19 cellular contexts compared by ENCODE assay signal in the genomic region with DNA sequence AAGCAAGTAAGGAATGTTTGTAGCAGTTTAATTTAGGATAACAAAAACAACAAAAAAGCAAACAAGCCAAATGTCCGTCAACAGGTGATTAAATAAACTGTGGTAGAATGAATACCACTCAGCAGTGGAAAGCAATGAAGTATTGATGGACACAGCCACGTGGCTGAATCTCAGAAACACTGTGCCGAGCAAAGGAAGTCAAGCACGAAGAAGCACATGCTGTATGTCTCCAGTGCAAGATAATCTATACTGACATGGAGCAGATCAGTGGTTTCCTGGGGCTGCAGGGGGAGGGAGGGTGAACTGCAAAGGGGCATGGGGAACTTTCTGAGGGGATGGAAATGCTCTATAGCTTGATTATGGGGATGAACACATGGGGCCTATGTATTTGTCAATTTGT.
DNase-seq lines count a peak whose midpoint lies in the region; ATAC-seq and TF ChIP-seq lines count a peak whose summit lies in the region.
"Had no signal": no experiment of that assay in that cellular context is flagged by ENCODE, and none has a peak within 500 bp of the region (broad histone marks: within the 10 kb centered on the region; RNA-seq: fewer than 3 reads in every experiment).

No MANE protein-coding gene starts in this region.

- no peak overlapping the region for H3K27ac Mint-ChIP-seq in Calu3 (ENCODE audit: unreplicated experiment)
- H3K27ac Mint-ChIP-seq: CD8-positive, alpha-beta T cell; HFFc6 had no signal

- DNase-seq in NCI-H1694 treated with DMSO at 0.1 percent for 48 hours (lab: John Stamatoyannopoulos, UW), result peak; percentile 42
- no peak for DNase-seq in NCI-H1694 (lab: John Stamatoyannopoulos, UW)
- peak; percentile 20 for DNase-seq in NCI-H345 (lab: John Stamatoyannopoulos, UW)
- DNase-seq in SJCRH30, result peak; percentile 63 to 79
- no peak for DNase-seq in left lung
- DNase-seq in Calu3, result no peak
- DNase-seq in aorta, result no peak
- DNase-seq: 8988T; CD8-positive, alpha-beta T cell; DMS153; DMS79; GDM1; GOT3; H7; HFFc6; IMR-90 had no signal

- no peak overlapping the region for H3K4me3 Mint-ChIP-seq in Calu3 (ENCODE audit: low read depth, unreplicated experiment)
- H3K4me3 Mint-ChIP-seq: CD8-positive, alpha-beta T cell; HFFc6 had no signal

- no TSS peak for BruUV-seq in Calu3 (replicated peaks; lab: Mats Ljungman, UMichigan)

- peak; percentile 23 for ATAC-seq in left lung
- ATAC-seq in aorta (ENCODE audit: low FRiP score), result no peak
- no peak for ATAC-seq in GM19328 (IDR thresholded peaks at IDR 0.05; ENCODE audit: unreplicated experiment)
- ATAC-seq: CD8-positive, alpha-beta T cell; HCT116 had no signal

- 51 to 59% methylated on average over 4 of the region's 4 CpGs for WGBS in aorta, 2 donors

- H3K27me3 ChIP-seq in SJCRH30, result no peaks in the 10 kb centered on the region
- H3K27me3 ChIP-seq in left lung, result no peaks in the 10 kb centered on the region
- H3K27me3 ChIP-seq in aorta (ENCODE audit: control insufficient read depth in 1 of 2, insufficient read depth in 2 of 2, low read length in 1 of 2), result no peaks in the 10 kb centered on the region
- H3K27me3 ChIP-seq: BLaER1 treated with 17β-estradiol and CSF1 and Interleukin-3, amounts not matched to agents 10 nM and 100 nM had no signal

- peak overlapping the region; percentile 49 for H3K27ac ChIP-seq in SJCRH30
- H3K27ac ChIP-seq in left lung, result no peak overlapping the region
- no peak overlapping the region for H3K27ac ChIP-seq in aorta (ENCODE audit: low read depth in 1 of 2, low read length in 2 of 2)
- H3K27ac ChIP-seq: BLaER1 treated with 17β-estradiol and CSF1 and Interleukin-3, amounts not matched to agents 10 nM and 100 nM had no signal

- H3K9me3 ChIP-seq in SJCRH30 (replicated peaks) (peaks cover 9% of the 10 kb centered on the region), left lung (peaks cover 0 to 2% of the 10 kb centered on the region in 2 donors), aorta (ENCODE audit: control insufficient read depth, low read length) (peaks cover 2% of the 10 kb centered on the region)

- no peaks in the 10 kb centered on the region for H3K36me3 Mint-ChIP-seq in Calu3 (ENCODE audit: insufficient read depth, unreplicated experiment)
- H3K36me3 Mint-ChIP-seq: CD8-positive, alpha-beta T cell had no signal

- peaks cover 15% of the 10 kb centered on the region for H3K9me3 Mint-ChIP-seq in Calu3 (ENCODE audit: low read depth, unreplicated experiment)

- CTCF ChIA-PET in Calu3 (lab: Charles Lee), result no interaction called here

- TF ChIP-seq CTCF in left lung (IDR thresholded peaks at IDR 0.05), result no peak
- TF ChIP-seq CTCF in Calu3 (IDR thresholded peaks at IDR 0.05; ENCODE audit: unreplicated experiment), result no peak

- H3K4me3 ChIP-seq in SJCRH30 (no peak overlapping the region), left lung (no peak overlapping the region), aorta (ENCODE audit: low read length in 2 of 2) (no peak overlapping the region)
- H3K4me3 ChIP-seq: BLaER1 treated with 17β-estradiol and CSF1 and Interleukin-3, amounts not matched to agents 10 nM and 100 nM had no signal

- H3K27me3 Mint-ChIP-seq in Calu3 (ENCODE audit: unreplicated experiment), result no peaks in the 10 kb centered on the region

- intact Hi-C loops in left lung (cut with DNase I), result no loop called here
- intact Hi-C loops in Calu3 (cut with micrococcal nuclease; ENCODE audit: unreplicated experiment), result no loop called here
- intact Hi-C loops in aorta (cut with DNase I), result no loop called here

- no peaks in the 10 kb centered on the region for H3K4me1 Mint-ChIP-seq in Calu3 (ENCODE audit: low read depth, unreplicated experiment)

- H3K36me3 ChIP-seq in SJCRH30 (no peaks in the 10 kb centered on the region), left lung (no peaks in the 10 kb centered on the region), aorta (ENCODE audit: control insufficient read depth in 1 of 2, insufficient read depth in 2 of 2, low read length in 1 of 2) (no peaks in the 10 kb centered on the region)
- H3K36me3 ChIP-seq: BLaER1 treated with 17β-estradiol and CSF1 and Interleukin-3, amounts not matched to agents 10 nM and 100 nM had no signal

- H3K4me1 ChIP-seq in SJCRH30, result peaks cover 25% of the 10 kb centered on the region
- H3K4me1 ChIP-seq in left lung, result no peaks in the 10 kb centered on the region
- no peaks in the 10 kb centered on the region for H3K4me1 ChIP-seq in aorta (ENCODE audit: control insufficient read depth in 1 of 2, insufficient read depth in 2 of 2, low read length in 2 of 2)

Comparison
In these comparisons a context has a peak if more than half of its experiments do, and no peak if none do; other contexts are left out.
1. DNase-seq: peak in NCI-H1694 treated with DMSO at 0.1 percent for 48 hours (single experiment), NCI-H345 (single experiment) and SJCRH30 (2 of 2); none in NCI-H1694 (single experiment), left lung (0 of 2), Calu3 (single experiment) and aorta (0 of 2).